In genomic region chrX:113522814-113523213, GRCh38 we compare ENCODE assay signal across 14 cellular contexts.
DNase-seq lines count a peak whose midpoint lies in the region; ATAC-seq and TF ChIP-seq lines count a peak whose summit lies in the region.
"Had no signal": no experiment of that assay in that cellular context is flagged by ENCODE, and none has a peak within 500 bp of the region (broad histone marks: within the 10 kb centered on the region; RNA-seq: fewer than 3 reads in every experiment).

No MANE protein-coding gene starts in this region.

- no peaks in the 10 kb centered on the region for H3K36me3 Mint-ChIP-seq in CD14-positive monocyte
- H3K36me3 Mint-ChIP-seq: naive thymus-derived CD4-positive, alpha-beta T cell had no signal

- H3K27ac Mint-ChIP-seq in CD14-positive monocyte, result no peak overlapping the region
- H3K27ac Mint-ChIP-seq: activated CD8-positive, alpha-beta T cell treated with anti-CD3 and anti-CD28 coated beads, Interleukin-2, amount 10 ng/mL, durations not matched to agents 7 days and 5 days; naive thymus-derived CD4-positive, alpha-beta T cell had no signal

- H3K9me3 ChIP-seq in effector memory CD4-positive, alpha-beta T cell (ENCODE audit: control insufficient read depth, low read length), result no peaks in the 10 kb centered on the region
- H3K9me3 ChIP-seq: heart right ventricle had no signal

- no peak overlapping the region for H3K4me3 Mint-ChIP-seq in CD14-positive monocyte
- H3K4me3 Mint-ChIP-seq: activated CD8-positive, alpha-beta T cell treated with anti-CD3 and anti-CD28 coated beads, Interleukin-2, amount 10 ng/mL, durations not matched to agents 7 days and 5 days; naive thymus-derived CD4-positive, alpha-beta T cell had no signal

- H3K4me1 ChIP-seq in effector memory CD4-positive, alpha-beta T cell (ENCODE audit: control insufficient read depth, insufficient read depth, low read length, poor library complexity, severe bottlenecking), result no peaks in the 10 kb centered on the region
- H3K4me1 ChIP-seq: heart right ventricle had no signal

- no peaks in the 10 kb centered on the region for H3K4me1 Mint-ChIP-seq in CD14-positive monocyte
- H3K4me1 Mint-ChIP-seq: naive thymus-derived CD4-positive, alpha-beta T cell had no signal

- no peaks in the 10 kb centered on the region for H3K36me3 ChIP-seq in effector memory CD4-positive, alpha-beta T cell (ENCODE audit: control insufficient read depth, insufficient read depth, low read length)
- H3K36me3 ChIP-seq: heart right ventricle had no signal

- no peak overlapping the region for H3K27ac ChIP-seq in effector memory CD4-positive, alpha-beta T cell (ENCODE audit: insufficient read depth, low read length, poor library complexity, severe bottlenecking)
- H3K27ac ChIP-seq: heart right ventricle, RWPE1 had no signal

- peak; percentile 100 for ATAC-seq in GM18498 (IDR thresholded peaks at IDR 0.05; ENCODE audit: unreplicated experiment)
- ATAC-seq in GM21515 (IDR thresholded peaks at IDR 0.05; ENCODE audit: unreplicated experiment), result peak; percentile 99
- peak; percentile 99 for ATAC-seq in HG03135 (IDR thresholded peaks at IDR 0.05; ENCODE audit: unreplicated experiment)
- no peak for ATAC-seq in HG03521 (IDR thresholded peaks at IDR 0.05; ENCODE audit: unreplicated experiment)
- ATAC-seq: activated CD8-positive, alpha-beta T cell treated with anti-CD3 and anti-CD28 coated beads, Interleukin-2, amount 10 ng/mL, durations not matched to agents 7 days and 5 days; heart right ventricle; naive thymus-derived CD4-positive, alpha-beta T cell had no signal

- intact Hi-C loops in CD14-positive monocyte (cut with micrococcal nuclease), result no loop called here

- no peaks in the 10 kb centered on the region for H3K27me3 ChIP-seq in effector memory CD4-positive, alpha-beta T cell (replicated peaks; ENCODE audit: control insufficient read depth, insufficient read depth, low read length, poor library complexity, severe bottlenecking)

- no peaks in the 10 kb centered on the region for H3K27me3 Mint-ChIP-seq in CD14-positive monocyte (ENCODE audit: low read depth in 3 of 3)
- H3K27me3 Mint-ChIP-seq: naive thymus-derived CD4-positive, alpha-beta T cell had no signal

- DNase-seq in SK-N-DZ (ENCODE audit: low spot score) (peak; percentile 6), CD14-positive monocyte (ENCODE audit: low spot score) (no peak), activated T-cell treated with anti-CD3 and anti-CD28 coated beads for 4 hours (no peak)
- no peak for DNase-seq in effector memory CD4-positive, alpha-beta T cell
- DNase-seq: activated CD8-positive, alpha-beta T cell treated with anti-CD3 and anti-CD28 coated beads, Interleukin-2, amount 10 ng/mL, durations not matched to agents 7 days and 5 days; heart right ventricle; Kasumi-1; naive thymus-derived CD4-positive, alpha-beta T cell; stimulated activated CD4-positive, alpha-beta T cell treated with anti-CD3 and anti-CD28 coated beads, Interleukin-1b, Interleukin-23, amount 100 ng/mL, for 48 hours had no signal

- H3K9me3 Mint-ChIP-seq in CD14-positive monocyte, result peaks cover 0 to 2% (median 2%) of the 10 kb centered on the region in 7 donors

- H3K4me3 ChIP-seq in effector memory CD4-positive, alpha-beta T cell (ENCODE audit: insufficient read depth, low read depth, low read length, poor library complexity, severe bottlenecking), result no peak overlapping the region
- H3K4me3 ChIP-seq: heart right ventricle had no signal

- TF ChIP-seq CTCF in CD14-positive monocyte (IDR thresholded peaks at IDR 0.05), result no peak
